Comparison of ENCODE assay signal across 18 cellular contexts in the genomic region with DNA sequence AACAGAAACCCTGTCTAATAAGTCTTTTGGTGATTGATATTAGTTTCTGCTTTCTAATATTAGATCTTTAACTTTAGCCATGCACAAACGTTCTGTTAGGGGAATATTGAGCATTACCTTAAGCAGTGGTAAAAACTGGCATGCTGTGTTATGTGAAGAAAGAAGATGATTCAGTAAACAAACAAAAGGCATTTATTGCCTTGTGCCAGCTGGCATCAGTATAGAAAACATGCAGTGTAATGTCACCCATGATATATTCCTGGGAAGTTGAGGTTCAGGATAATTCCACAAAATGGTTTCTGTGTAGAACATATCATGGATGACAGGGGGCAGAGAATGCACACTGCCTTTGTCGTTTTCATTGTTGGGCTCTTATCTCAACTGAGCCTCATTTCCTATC. TPM values are rescaled to one million over a fixed set of nuclear protein-coding genes. Genes with fewer than 3 reads are reported as not detected.
A peak's percentile ranks its signal among the peaks of the same experiment; 100 is the strongest.
DNase-seq lines count a peak whose midpoint lies in the region; ATAC-seq and TF ChIP-seq lines count a peak whose summit lies in the region.
"Had no signal": no experiment of that assay in that cellular context is flagged by ENCODE, and none has a peak within 500 bp of the region (broad histone marks: within the 10 kb centered on the region; RNA-seq: fewer than 3 reads in every experiment).

No MANE protein-coding gene starts in this region.

- TF ChIP-seq CTCF in Panc1 (IDR thresholded peaks at IDR 0.05) (no peak), endothelial cell (IDR thresholded peaks at IDR 0.05; ENCODE audit: unreplicated experiment) (no peak), neural progenitor cell (IDR thresholded peaks at IDR 0.05) (no peak), A673 (conservative IDR thresholded peaks at IDR 0.05; ENCODE audit: low read depth, low read length) (no peak)

- peak overlapping the region; percentile 70 for H3K27ac Mint-ChIP-seq in endothelial cell (ENCODE audit: unreplicated experiment)
- peak overlapping the region; percentile 55 for H3K27ac Mint-ChIP-seq in neural progenitor cell
- H3K27ac Mint-ChIP-seq in activated CD4-positive, alpha-beta T cell treated with anti-CD3 and anti-CD28 coated beads, Interleukin-2, amount 10 ng/mL, durations not matched to agents 24 days and 14 days: no peak overlapping the region

- no peak overlapping the region for H3K4me2 ChIP-seq in neural progenitor cell

- ATAC-seq in Panc1: peak; percentile 62; the same call in 1 of the 2 replicates

- CTCF ChIA-PET in Panc1 (lab: Charles Lee) (no interaction called here), A673 (lab: Charles Lee) (no interaction called here)

- H3K4me1 Mint-ChIP-seq in endothelial cell (ENCODE audit: unreplicated experiment) (peaks cover 59% of the 10 kb centered on the region), neural progenitor cell (no peaks in the 10 kb centered on the region)
- H3K4me1 Mint-ChIP-seq in activated CD4-positive, alpha-beta T cell treated with anti-CD3 and anti-CD28 coated beads, Interleukin-2, amount 10 ng/mL, durations not matched to agents 24 days and 14 days: peaks cover 26% of the 10 kb centered on the region

- H3K9ac ChIP-seq in neural progenitor cell: no peak overlapping the region

- H3K9me3 Mint-ChIP-seq in endothelial cell (ENCODE audit: unreplicated experiment) (no peaks in the 10 kb centered on the region), neural progenitor cell (no peaks in the 10 kb centered on the region)
- H3K9me3 Mint-ChIP-seq in activated CD4-positive, alpha-beta T cell treated with anti-CD3 and anti-CD28 coated beads, Interleukin-2, amount 10 ng/mL, durations not matched to agents 24 days and 14 days: no peaks in the 10 kb centered on the region
- H3K9me3 Mint-ChIP-seq: H9 had no signal

- BruUV-seq in Panc1 (replicated peaks; lab: Mats Ljungman, UMichigan): no TSS peak
- no TSS peak for BruUV-seq in A673 (replicated peaks; lab: Mats Ljungman, UMichigan)

- intact Hi-C loops in Panc1 (cut with micrococcal nuclease; ENCODE audit: unreplicated experiment): no loop called here
- intact Hi-C loops in A673 (cut with micrococcal nuclease; ENCODE audit: unreplicated experiment): no loop called here
- intact Hi-C loops in activated CD4-positive, alpha-beta T cell treated with anti-CD3 and anti-CD28 coated beads, Interleukin-2, amount 10 ng/mL, durations not matched to agents 24 days and 14 days (cut with micrococcal nuclease): no loop called here

- no peaks in the 10 kb centered on the region for H3F3A ChIP-seq in neural progenitor cell (ENCODE audit: low read depth)

- H3K36me3 ChIP-seq in Panc1 (ENCODE audit: control insufficient read depth, insufficient read depth, low read length): no peaks in the 10 kb centered on the region
- H3K36me3 ChIP-seq in neural progenitor cell: no peaks in the 10 kb centered on the region
- no peaks in the 10 kb centered on the region for H3K36me3 ChIP-seq in A673 (ENCODE audit: insufficient read depth, low read length, poor library complexity, severe bottlenecking)

- peaks cover 35% of the 10 kb centered on the region for H4K20me1 ChIP-seq in neural progenitor cell (ENCODE audit: low read depth)

- H2AFZ ChIP-seq in neural progenitor cell (replicated peaks): no peak overlapping the region

- POLR2A ChIA-PET in Panc1 (lab: Charles Lee) (no interaction called here), A673 (lab: Charles Lee; ENCODE audit: low non-redundant PET) (no interaction called here)

- peak; percentile 5 for DNase-seq in NCI-H2029 (lab: John Stamatoyannopoulos, UW)
- no peak for DNase-seq in NCI-H2029 treated with DMSO at 0.1 percent for 48 hours (lab: John Stamatoyannopoulos, UW)
- no peak for DNase-seq in Panc1 (ENCODE audit: low read depth, low spot score)
- DNase-seq in endothelial cell (ENCODE audit: low spot score): no peak
- no peak for DNase-seq in neural progenitor cell (ENCODE audit: low spot score)
- no peak for DNase-seq in A673 (ENCODE audit: low spot score)
- no peak for DNase-seq in activated CD4-positive, alpha-beta T cell treated with anti-CD3 and anti-CD28 coated beads, Interleukin-2, amount 10 ng/mL, durations not matched to agents 24 days and 14 days
- DNase-seq in AG08395 (ENCODE audit: low spot score): no peak
- DNase-seq: 8988T, DMS 273 treated with DMSO at 0.1 percent for 48 hours, H9, MV-4-11, NCI-H1436, NCI-H2081, NCI-H510A, NCI-H774 had no signal

- H3K27me3 Mint-ChIP-seq in endothelial cell (ENCODE audit: unreplicated experiment): peaks cover 3% of the 10 kb centered on the region
- peaks cover 3% of the 10 kb centered on the region for H3K27me3 Mint-ChIP-seq in neural progenitor cell (ENCODE audit: insufficient read depth, low read depth)
- peaks cover 2% of the 10 kb centered on the region for H3K27me3 Mint-ChIP-seq in activated CD4-positive, alpha-beta T cell treated with anti-CD3 and anti-CD28 coated beads, Interleukin-2, amount 10 ng/mL, durations not matched to agents 24 days and 14 days

- H3K9me3 ChIP-seq in Panc1 (ENCODE audit: control insufficient read depth, insufficient read depth, low read depth, low read length) (no peaks in the 10 kb centered on the region), neural progenitor cell (ENCODE audit: low read depth) (no peaks in the 10 kb centered on the region), A673 (ENCODE audit: low read depth, low read length, poor library complexity, severe bottlenecking) (no peaks in the 10 kb centered on the region)

- peaks cover 96% of the 10 kb centered on the region for H3K79me2 ChIP-seq in neural progenitor cell (ENCODE audit: low read depth)

- H3K27ac ChIP-seq in Panc1 (ENCODE audit: low read length) (no peak overlapping the region), neural progenitor cell (no peak overlapping the region), A673 (ENCODE audit: low read depth, low read length, poor library complexity, severe bottlenecking) (no peak overlapping the region)
- H3K27ac ChIP-seq: C4-2B, HL-60 had no signal

- peak overlapping the region; percentile 29 for H3K4me3 Mint-ChIP-seq in endothelial cell (ENCODE audit: unreplicated experiment)
- no peak overlapping the region for H3K4me3 Mint-ChIP-seq in neural progenitor cell
- no peak overlapping the region for H3K4me3 Mint-ChIP-seq in activated CD4-positive, alpha-beta T cell treated with anti-CD3 and anti-CD28 coated beads, Interleukin-2, amount 10 ng/mL, durations not matched to agents 24 days and 14 days
- H3K4me3 Mint-ChIP-seq: H9 had no signal

- H3K36me3 Mint-ChIP-seq in endothelial cell (ENCODE audit: low read depth, unreplicated experiment) (no peaks in the 10 kb centered on the region), neural progenitor cell (no peaks in the 10 kb centered on the region)
- H3K36me3 Mint-ChIP-seq in activated CD4-positive, alpha-beta T cell treated with anti-CD3 and anti-CD28 coated beads, Interleukin-2, amount 10 ng/mL, durations not matched to agents 24 days and 14 days (ENCODE audit: low read depth): no peaks in the 10 kb centered on the region

- H3K4me1 ChIP-seq in Panc1 (ENCODE audit: control insufficient read depth, insufficient read depth, low read length): peaks cover 7% of the 10 kb centered on the region; the same call in 1 of the 2 replicates
- H3K4me1 ChIP-seq in neural progenitor cell: no peaks in the 10 kb centered on the region
- peaks cover 8% of the 10 kb centered on the region for H3K4me1 ChIP-seq in A673 (ENCODE audit: insufficient read depth, low read length, poor library complexity, severe bottlenecking)

- no peak overlapping the region for H3K4me3 ChIP-seq in Panc1 (ENCODE audit: low read depth in 2 of 2, low read length in 2 of 2)
- H3K4me3 ChIP-seq in neural progenitor cell: no peak overlapping the region
- no peak overlapping the region for H3K4me3 ChIP-seq in A673 (ENCODE audit: low read depth, low read length, poor library complexity, severe bottlenecking)

- in situ Hi-C loops in Panc1 (cut with HindIII; ENCODE audit: low pct_unique_long_range_greater_than_20kb, low sequenced_read_pairs): no loop called here

- H3K27me3 ChIP-seq in Panc1 (ENCODE audit: control insufficient read depth, insufficient read depth, low read length): no peaks in the 10 kb centered on the region
- H3K27me3 ChIP-seq in neural progenitor cell: no peaks in the 10 kb centered on the region
- H3K27me3 ChIP-seq in A673 (replicated peaks; ENCODE audit: insufficient read depth, low read depth, low read length, poor library complexity): no peaks in the 10 kb centered on the region

RNA-seq across cellular contexts. Expression of a gene that starts 24.3 kb away (rescaled TPM):
- total RNA-seq in Panc1 (2021; ENCODE audit: unreplicated experiment): not detected
- polyA plus RNA-seq in Panc1 (2012; ENCODE audit: insufficient read length): not detected
- total RNA-seq in endothelial cell (ENCODE audit: unreplicated experiment): not detected
- not detected in 2 replicates for total RNA-seq in neural progenitor cell (ENCODE audit: low replicate concordance)
- total RNA-seq in A673 (2021): 0.39 and 0.67 TPM in 2 replicates
- 0.07 and 0.19 TPM in 2 replicates for total RNA-seq in activated CD4-positive, alpha-beta T cell treated with anti-CD3 and anti-CD28 coated beads, Interleukin-2, amount 10 ng/mL, durations not matched to agents 24 days and 14 days
- total RNA-seq: H9 had no signal
